In the genomic region with DNA sequence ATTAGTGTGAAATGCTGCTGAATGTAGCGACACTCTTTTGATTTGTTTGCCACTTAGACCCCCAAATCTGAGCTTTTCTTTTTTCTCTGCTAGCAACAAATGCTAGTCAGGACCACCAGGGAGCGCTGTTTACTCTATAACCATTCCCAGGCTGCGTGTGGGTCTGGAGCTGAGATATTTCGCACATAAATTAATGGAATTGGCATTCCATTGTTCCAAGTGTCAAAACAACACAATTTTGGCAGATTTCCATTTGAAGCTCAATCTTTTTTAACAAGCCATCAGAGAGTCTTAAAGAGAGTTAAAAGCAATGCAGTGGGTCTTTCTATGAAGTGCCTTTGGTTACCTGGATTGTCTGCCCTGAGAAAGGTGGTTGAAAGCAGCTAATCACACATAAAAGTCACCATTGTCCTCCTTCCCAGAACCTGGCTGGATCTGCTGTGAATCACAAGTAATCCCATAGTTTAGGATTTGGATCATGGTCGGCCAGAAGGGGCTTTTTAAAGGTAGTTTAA, we compare ENCODE assay signal across 10 cellular contexts. TPM values are rescaled to one million over a fixed set of nuclear protein-coding genes. Genes with fewer than 3 reads are reported as not detected.
A peak's percentile ranks its signal among the peaks of the same experiment; 100 is the strongest.
DNase-seq lines count a peak whose midpoint lies in the region; FAIRE-seq and TF ChIP-seq lines count a peak whose summit lies in the region.
"Had no signal": no experiment of that assay in that cellular context is flagged by ENCODE, and none has a peak within 500 bp of the region (broad histone marks: within the 10 kb centered on the region; RNA-seq: fewer than 3 reads in every experiment).

No MANE protein-coding gene starts in this region.

- DNase-seq in NCI-H1417 (lab: John Stamatoyannopoulos, UW) (peak; percentile 8 to 51 (median 38)), NCI-H1417 treated with DMSO at 0.1 percent for 48 hours (lab: John Stamatoyannopoulos, UW) (no peak), NCI-H146 (lab: John Stamatoyannopoulos, UW) (peak; percentile 25), HPDE6-E6E7 (ENCODE audit: extremely low spot score) (no peak), AML-193 (lab: John Stamatoyannopoulos, UW) (no peak), GM12892 (ENCODE audit: insufficient read length) (no peak)

- TF ChIP-seq RAD21 in liver (IDR thresholded peaks at IDR 0.05) = peak; percentile 64 to 76

- TF ChIP-seq CTCF in brain (conservative IDR thresholded peaks at IDR 0.05) (peak; percentile 88 to 94), liver (IDR thresholded peaks at IDR 0.05; ENCODE audit: low read depth, low read length, missing input control) (peak; percentile 61)

- no peaks in the 10 kb centered on the region for H3K36me3 ChIP-seq in liver (ENCODE audit: control insufficient read depth in 4 of 4, insufficient read depth in 3 of 4, low read depth in 1 of 4, low read length in 3 of 4)

- H3K9me3 ChIP-seq in liver (ENCODE audit: control insufficient read depth in 4 of 4, low read length in 3 of 4) = no peaks in the 10 kb centered on the region
- H3K9me3 ChIP-seq: mucosa of descending colon had no signal

- FAIRE-seq in GM12892 (lab: Jason Lieb, UNC) = no peak

- peak overlapping the region in 2 of 5 experiments; percentile 4 to 19 for H3K27ac Mint-ChIP-seq in brain
- H3K27ac Mint-ChIP-seq: T-cell had no signal

- peaks cover 20% of the 10 kb centered on the region for H3K4me1 Mint-ChIP-seq in brain
- H3K4me1 Mint-ChIP-seq: T-cell had no signal

- H3K4me3 ChIP-seq in liver (ENCODE audit: low read depth in 1 of 3, low read length in 3 of 3) = no peak overlapping the region
- H3K4me3 ChIP-seq: mucosa of descending colon had no signal

- peak overlapping the region in 3 of 5 experiments; percentile 9 to 59 (median 32) for H3K4me3 Mint-ChIP-seq in brain
- H3K4me3 Mint-ChIP-seq: T-cell had no signal

- peaks cover 29% of the 10 kb centered on the region for H3K27me3 Mint-ChIP-seq in brain

- H3K27me3 ChIP-seq in liver (ENCODE audit: control insufficient read depth in 4 of 4, insufficient read depth in 4 of 4, low read length in 3 of 4) = peaks cover 0 to 22% (median 2%) of the 10 kb centered on the region in 4 donors

- H3K9me3 Mint-ChIP-seq in brain = peaks cover 10 to 70% (median 16%) of the 10 kb centered on the region in 5 experiments

- H3K27ac ChIP-seq in liver (ENCODE audit: low read depth in 1 of 2, low read length in 2 of 2) = no peak overlapping the region

- H3K36me3 Mint-ChIP-seq in brain = no peaks in the 10 kb centered on the region
- H3K36me3 Mint-ChIP-seq: T-cell had no signal

- no peak for TF ChIP-seq POLR2A in GM12892 (IDR thresholded peaks at IDR 0.05; ENCODE audit: low read depth, low read length)

- WGBS in liver = 8% methylated on average over 5 of the region's 5 CpGs

- H3K4me1 ChIP-seq in liver (ENCODE audit: control insufficient read depth in 4 of 4, insufficient read depth in 4 of 4, low read length in 3 of 4) = no peaks in the 10 kb centered on the region

- no peak overlapping the region for H3K9ac ChIP-seq in liver (ENCODE audit: low read depth in 1 of 2, low read length in 2 of 2)

TF ChIP-seq in liver, 16 proteins besides CTCF, POLR2A, EP300 and RAD21:
- TF ChIP-seq EGR1 (IDR thresholded peaks at IDR 0.05; ENCODE audit: low read depth in 2 of 2) = no peak
- TF ChIP-seq, protein P1, sequence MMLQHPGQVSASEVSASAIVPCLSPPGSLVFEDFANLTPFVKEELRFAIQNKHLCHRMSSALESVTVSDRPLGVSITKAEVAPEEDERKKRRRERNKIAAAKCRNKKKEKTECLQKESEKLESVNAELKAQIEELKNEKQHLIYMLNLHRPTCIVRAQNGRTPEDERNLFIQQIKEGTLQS (IDR thresholded peaks at IDR 0.05) = no peak
- no peak for TF ChIP-seq HNF4A (conservative IDR thresholded peaks at IDR 0.05)
- TF ChIP-seq ZBTB33 (IDR thresholded peaks at IDR 0.05) = no peak
- TF ChIP-seq RXRA (IDR thresholded peaks at IDR 0.05) = no peak
- no peak for TF ChIP-seq MAX (IDR thresholded peaks at IDR 0.05)
- TF ChIP-seq TAF1 (conservative IDR thresholded peaks at IDR 0.05) = no peak
- no peak for TF ChIP-seq NR2F2 (IDR thresholded peaks at IDR 0.05)

RNA-seq across cellular contexts. Expression of gene TMEM132C, which starts 7.4 kb away (rescaled TPM):
- polyA plus RNA-seq in brain (ENCODE audit: insufficient read depth, low read depth, low replicate concordance) (3.0 TPM), liver (under 1 TPM in 1 of 2 donors, not detected in 1; 0.05 TPM)
- total RNA-seq in liver = under 1 TPM; 0.05 to 0.08 TPM
- polyA plus RNA-seq in GM12892 (2012; ENCODE audit: missing spikeins) = not detected

Comparison
In these comparisons a context has a peak if more than half of its experiments do, and no peak if none do; other contexts are left out.
1. DNase-seq: peak in NCI-H1417 (3 of 3) and NCI-H146 (single experiment); none in NCI-H1417 treated with DMSO at 0.1 percent for 48 hours (single experiment), HPDE6-E6E7 (single experiment), AML-193 (0 of 2) and GM12892 (single experiment).